1 cellular context compared by ENCODE assay signal in genomic region chr20:44714701-44715494, GRCh38.
TF ChIP-seq lines count a peak whose summit lies in the region.

TSS of gene CCN5 (plus strand) at chr20:44715369. CDS start at chr20:44715391, 22 bp downstream.

TF ChIP-seq in HCT116, 20 proteins besides CTCF, POLR2A, EP300 and RAD21 (continued from another document):
- TF ChIP-seq ZBTB33 (IDR thresholded peaks at IDR 0.05; ENCODE audit: extremely low read depth, insufficient replicate concordance, low read length) (no peak), ATF3 (IDR thresholded peaks at IDR 0.05) (no peak), JUND (IDR thresholded peaks at IDR 0.05) (no peak), SP1 (IDR thresholded peaks at IDR 0.05; ENCODE audit: low read depth) (no peak), ELF1 (IDR thresholded peaks at IDR 0.05; ENCODE audit: borderline replicate concordance, low read depth) (no peak), ZNF274 (IDR thresholded peaks at IDR 0.05; ENCODE audit: low read depth, low read length) (no peak), YY1 (IDR thresholded peaks at IDR 0.05; ENCODE audit: extremely low read depth, insufficient replicate concordance, low read depth, low read length) (no peak), REST (IDR thresholded peaks at IDR 0.05; ENCODE audit: low read depth) (no peak), EZH2phosphoT487 (IDR thresholded peaks at IDR 0.05; ENCODE audit: borderline replicate concordance) (no peak), MAX (IDR thresholded peaks at IDR 0.05) (no peak), EZH2 (IDR thresholded peaks at IDR 0.05) (no peak), SRF (IDR thresholded peaks at IDR 0.05; ENCODE audit: low read depth) (no peak), ZFX (IDR thresholded peaks at IDR 0.05) (no peak)
TF ChIP-seq in HCT116: peak in this region for 3.
